In the genomic region with DNA sequence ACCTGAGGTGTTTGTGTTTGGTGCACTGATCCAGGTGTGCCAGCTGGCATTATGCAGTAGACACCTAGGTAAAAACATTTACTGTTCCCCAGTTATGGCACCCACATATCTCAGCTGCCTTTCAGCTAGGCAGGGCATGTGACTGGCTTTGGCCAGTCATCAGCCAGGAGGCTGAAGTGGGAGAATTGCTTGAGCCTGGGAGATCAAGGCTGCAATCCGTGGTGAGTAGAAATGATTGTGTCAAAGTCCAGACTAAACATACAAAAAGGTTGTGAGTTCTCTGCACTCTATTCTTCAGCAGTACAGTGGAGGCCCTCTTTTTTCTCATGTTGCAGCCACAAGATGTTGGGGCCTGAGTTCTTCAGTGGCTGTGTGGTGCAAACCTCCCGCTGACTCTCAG, we compare ENCODE assay signal across 27 cellular contexts. TPM values are rescaled to one million over a fixed set of nuclear protein-coding genes. Genes with fewer than 3 reads are reported as not detected.
"Had no signal": no experiment of that assay in that cellular context is flagged by ENCODE, and none has a peak within 500 bp of the region (broad histone marks: within the 10 kb centered on the region; RNA-seq: fewer than 3 reads in every experiment).

No MANE protein-coding gene starts in this region.

- H3K4me3 ChIP-seq: adrenal gland, body of pancreas, breast epithelium, SJSA1 had no signal

- H3K27ac ChIP-seq: adrenal gland, body of pancreas, breast epithelium, SJSA1 had no signal

- ATAC-seq: activated CD4-positive, alpha-beta T cell treated with anti-CD3 and anti-CD28 coated beads for 36 hours; activated CD4-positive, CD25-positive, alpha-beta regulatory T cell treated with anti-CD3 and anti-CD28 coated beads, Interleukin-2, amount 50 U/mL, for 24 hours; activated CD8-positive, alpha-beta T cell treated with anti-CD3 and anti-CD28 coated beads, Interleukin-2, amount 10 ng/mL, durations not matched to agents 7 days and 5 days; activated naive CD4-positive, alpha-beta T cell treated with anti-CD3 and anti-CD28 coated beads, Interleukin-2, amount 50 U/mL, for 72 hours; activated T-cell treated with anti-CD3 and anti-CD28 coated beads, Interleukin-2, amount 50 U/mL, for 4 hours; body of pancreas; Panc1 had no signal

- H3K27me3 ChIP-seq: adrenal gland had no signal

- H3K9me3 ChIP-seq: adrenal gland, body of pancreas, SJSA1, SK-N-SH had no signal

- H3K36me3 ChIP-seq: adrenal gland, breast epithelium had no signal

- DNase-seq: activated CD4-positive, alpha-beta T cell treated with anti-CD3 and anti-CD28 coated beads for 36 hours; activated CD4-positive, alpha-beta T cell treated with anti-CD3 and anti-CD28 coated beads, Interleukin-2, amount 10 ng/mL, durations not matched to agents 7 days and 5 days; activated CD4-positive, alpha-beta T cell treated with anti-CD3 and anti-CD28 coated beads, Interleukin-2, amount 50 U/mL, for 48 hours; activated CD8-positive, alpha-beta memory T cell treated with anti-CD3 and anti-CD28 coated beads, Interleukin-2, amount 50 U/mL, for 4 hours; activated CD8-positive, alpha-beta T cell treated with anti-CD3 and anti-CD28 coated beads, Interleukin-2, amount 10 ng/mL, durations not matched to agents 7 days and 5 days; activated gamma-delta T cell treated with Interleukin-2 at 50 U/mL for 16 hours; activated naive CD4-positive, alpha-beta T cell treated with anti-CD3 and anti-CD28 coated beads for 36 hours; activated T-cell treated with anti-CD3 and anti-CD28 coated beads for 4 hours; activated T-cell treated with anti-CD3 and anti-CD28 coated beads, Interleukin-2, amount 50 U/mL, for 4 hours; adrenal gland; body of pancreas; MM.1S; NCI-H1105 treated with DMSO at 0.1 percent for 48 hours; NCI-H1436; NCI-H1694; NCI-H1930; NCI-H345; NCI-H524 treated with DMSO at 0.1 percent for 48 hours; SHP77; SK-N-SH had no signal

- FAIRE-seq: astrocyte, TTC549 had no signal

- H3K4me1 ChIP-seq: breast epithelium had no signal

RNA-seq across cellular contexts. Expression of a gene that starts 3.2 kb away (rescaled TPM):
- total RNA-seq: activated CD4-positive, alpha-beta T cell treated with anti-CD3 and anti-CD28 coated beads for 36 hours; activated CD4-positive, alpha-beta T cell treated with anti-CD3 and anti-CD28 coated beads, Interleukin-2, amount 10 ng/mL, durations not matched to agents 7 days and 5 days had no signal
